20 cellular contexts compared by ENCODE assay signal in the genomic region with DNA sequence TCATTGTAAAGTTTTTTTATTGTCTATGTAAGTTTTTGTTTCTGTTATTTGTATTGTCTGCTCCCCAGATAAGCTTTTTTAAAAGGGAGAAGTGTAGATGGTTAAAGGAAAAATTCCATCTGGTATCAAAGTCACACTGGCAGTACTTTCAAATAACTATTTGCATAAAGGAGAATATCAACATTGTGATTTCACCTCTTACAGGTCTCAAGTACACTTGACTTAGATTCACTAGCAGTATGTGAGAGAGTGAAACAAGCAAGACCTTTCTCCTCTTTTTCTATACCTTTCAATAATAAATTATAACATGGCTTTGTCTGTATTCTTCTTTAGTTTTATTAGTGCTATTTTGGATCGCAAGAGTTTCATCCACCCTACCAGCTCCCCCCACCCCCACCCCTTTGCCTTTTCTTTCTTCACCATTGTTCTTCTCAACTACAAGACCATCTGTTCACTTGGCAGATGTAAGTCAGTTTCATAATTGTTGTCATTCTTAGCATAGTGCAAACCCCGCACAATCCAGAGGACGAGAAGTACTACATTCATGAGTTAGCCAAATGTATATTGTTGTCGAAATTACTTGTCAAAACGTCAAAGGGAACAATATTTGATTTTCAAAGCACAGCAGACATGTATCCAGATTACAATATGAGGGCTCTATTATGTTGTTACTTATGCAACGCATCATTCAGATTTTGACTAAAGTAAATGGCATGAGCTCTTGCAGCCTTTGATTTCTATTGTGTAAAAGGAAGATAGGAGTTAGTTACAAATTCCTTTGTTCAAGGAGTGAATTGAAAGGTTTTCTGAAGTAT.
DNase-seq lines count a peak whose midpoint lies in the region; ATAC-seq, FAIRE-seq and TF ChIP-seq lines count a peak whose summit lies in the region.
"Had no signal": no experiment of that assay in that cellular context is flagged by ENCODE, and none has a peak within 500 bp of the region (broad histone marks: within the 10 kb centered on the region; RNA-seq: fewer than 3 reads in every experiment).

No MANE protein-coding gene starts in this region.

- no peaks in the 10 kb centered on the region for H3K9me3 ChIP-seq in testis
- H3K9me3 ChIP-seq: transverse colon had no signal

- DNase-seq in NCI-H1092 treated with DMSO at 0.1 percent for 48 hours (lab: John Stamatoyannopoulos, UW) (peak; percentile 43), NCI-H1092 (lab: John Stamatoyannopoulos, UW) (no peak), NCI-H2107 (lab: John Stamatoyannopoulos, UW) (peak; percentile 12), bronchial epithelial cell (ENCODE audit: low read depth) (peak; percentile 20), non-pigmented ciliary epithelial cell (ENCODE audit: low read depth) (peak; percentile 5), cerebellum (ENCODE audit: low spot score) (no peak), testis (no peak)
- DNase-seq: activated CD4-positive, alpha-beta memory T cell treated with anti-CD3 and anti-CD28 coated beads, Interleukin-2, amount 10 ng/mL, durations not matched to agents 7 days and 5 days; activated T-cell treated with anti-CD3 and anti-CD28 coated beads, Interleukin-2, amount 50 U/mL, for 72 hours; C1 segment of cervical spinal cord; central memory CD4-positive, alpha-beta T cell; IMR-90; NK-92 treated with Interleukin-12 subunit alpha and Interleukin-12 subunit beta, amount 100 ng/mL, for 24 hours; posterior cingulate gyrus; T-cell; transverse colon had no signal

- intact Hi-C loops in testis (cut with DNase I; ENCODE audit: low total_unique reads), result no loop called here

- H3K36me3 ChIP-seq in bronchial epithelial cell (ENCODE audit: control insufficient read depth, insufficient read depth, low read length), result no peaks in the 10 kb centered on the region
- H3K36me3 ChIP-seq in testis (ENCODE audit: low read depth, missing control alignments), result no peaks in the 10 kb centered on the region
- H3K36me3 ChIP-seq: transverse colon had no signal

- H3K4me3 ChIP-seq in bronchial epithelial cell (ENCODE audit: low read depth, low read length), result no peak overlapping the region
- H3K4me3 ChIP-seq in testis, result no peak overlapping the region
- H3K4me3 ChIP-seq: smooth muscle cell, transverse colon had no signal

- no peak for FAIRE-seq in bronchial epithelial cell (lab: Jason Lieb, UNC)

- TF ChIP-seq CTCF in bronchial epithelial cell (IDR thresholded peaks at IDR 0.05; ENCODE audit: insufficient read depth, low read length, severe bottlenecking), result no peak
- TF ChIP-seq CTCF in testis (IDR thresholded peaks at IDR 0.05), result no peak

- H3K27me3 ChIP-seq in bronchial epithelial cell (ENCODE audit: control insufficient read depth, insufficient read depth, low read length), result no peaks in the 10 kb centered on the region
- no peaks in the 10 kb centered on the region for H3K27me3 ChIP-seq in testis
- H3K27me3 ChIP-seq: transverse colon had no signal

- H3K27ac ChIP-seq in testis, result no peak overlapping the region
- H3K27ac ChIP-seq: RWPE1, transverse colon had no signal

- ATAC-seq in GM21367 (IDR thresholded peaks at IDR 0.05; ENCODE audit: unreplicated experiment), result no peak
- ATAC-seq: activated T-cell treated with anti-CD3 and anti-CD28 coated beads, Interleukin-2, amount 50 U/mL, for 72 hours; left lobe of liver; T-cell had no signal

- no peak for TF ChIP-seq POLR2A in testis (IDR thresholded peaks at IDR 0.05)

- no peaks in the 10 kb centered on the region for H3K4me1 ChIP-seq in testis
- H3K4me1 ChIP-seq: transverse colon had no signal

- 72 to 78% methylated on average over 6 of the region's 6 CpGs for WGBS in testis, 2 donors

Comparison
In these comparisons a context has a peak if more than half of its experiments do, and no peak if none do; other contexts are left out.
1. DNase-seq: peak in NCI-H1092 treated with DMSO at 0.1 percent for 48 hours (single experiment), NCI-H2107 (single experiment), bronchial epithelial cell (single experiment) and non-pigmented ciliary epithelial cell (single experiment); none in NCI-H1092 (single experiment), cerebellum (single experiment) and testis (single experiment).